ENCODE assay signal across 20 cellular contexts in genomic region chr1:239711768-239712167, GRCh38.
DNase-seq lines count a peak whose midpoint lies in the region; ATAC-seq and TF ChIP-seq lines count a peak whose summit lies in the region.
"Had no signal": no experiment of that assay in that cellular context is flagged by ENCODE, and none has a peak within 500 bp of the region (broad histone marks: within the 10 kb centered on the region; RNA-seq: fewer than 3 reads in every experiment).

No MANE protein-coding gene starts in this region.

- no peak overlapping the region for H3K9ac ChIP-seq in endodermal cell (ENCODE audit: extremely low read depth, low read length, poor library complexity, severe bottlenecking)
- H3K9ac ChIP-seq: BLaER1 treated with 17β-estradiol and CSF1 and Interleukin-3, amounts not matched to agents 10 nM and 100 nM had no signal

- peaks cover 21% of the 10 kb centered on the region for H3K4me1 ChIP-seq in GM23338 (ENCODE audit: insufficient read depth)
- H3K4me1 ChIP-seq in endodermal cell (ENCODE audit: control insufficient read depth, insufficient read depth, low read length): no peaks in the 10 kb centered on the region
- H3K4me1 ChIP-seq: SJSA1 had no signal

- peak; percentile 71 for ATAC-seq in GM23338
- ATAC-seq in naive thymus-derived CD8-positive, alpha-beta T cell: no peak
- ATAC-seq: Right ventricle myocardium inferior had no signal

- intact Hi-C loops in activated CD4-positive, alpha-beta memory T cell treated with anti-CD3 and anti-CD28 coated beads for 36 hours (cut with micrococcal nuclease): loop anchor here (10.0 kb wide), 1 partner anchor 127 kb away; no protein-coding TSS in a partner anchor
- intact Hi-C loops in Calu3 (cut with micrococcal nuclease; ENCODE audit: unreplicated experiment): no loop called here

- BruUV-seq in Calu3 (replicated peaks; lab: Mats Ljungman, UMichigan): no TSS peak

- H3K9me3 ChIP-seq in endodermal cell (ENCODE audit: control insufficient read depth, low read length) (no peaks in the 10 kb centered on the region), MG63 (no peaks in the 10 kb centered on the region)
- H3K9me3 ChIP-seq: BLaER1 treated with 17β-estradiol and CSF1 and Interleukin-3, amounts not matched to agents 10 nM and 100 nM; SJSA1 had no signal

- no peak for DNase-seq in activated CD4-positive, alpha-beta memory T cell treated with anti-CD3 and anti-CD28 coated beads for 36 hours
- DNase-seq in activated CD4-positive, alpha-beta memory T cell treated with anti-CD3 and anti-CD28 coated beads, Interleukin-2, amount 10 ng/mL, durations not matched to agents 7 days and 5 days: no peak
- DNase-seq in GM23338 (ENCODE audit: low spot score): peak; percentile 63
- DNase-seq in endodermal cell: peak; percentile 57
- DNase-seq in naive thymus-derived CD8-positive, alpha-beta T cell: no peak
- DNase-seq in Calu3: no peak
- DNase-seq in DMS79 treated with DMSO at 0.1 percent for 48 hours (lab: John Stamatoyannopoulos, UW): no peak
- no peak for DNase-seq in MG63
- DNase-seq: 8988T; CD8-positive, alpha-beta memory T cell; DMS53; EL; KBM-7; NCI-H1092 treated with DMSO at 0.1 percent for 48 hours; NCI-H146; NCI-H2029 treated with DMSO at 0.1 percent for 48 hours; NCI-H524 treated with DMSO at 0.1 percent for 48 hours had no signal

- CTCF ChIA-PET in activated CD4-positive, alpha-beta memory T cell treated with anti-CD3 and anti-CD28 coated beads for 36 hours (lab: Charles Lee): no interaction called here
- CTCF ChIA-PET in activated CD4-positive, alpha-beta memory T cell treated with anti-CD3 and anti-CD28 coated beads, Interleukin-2, amount 10 ng/mL, durations not matched to agents 7 days and 5 days (lab: Charles Lee): no interaction called here
- CTCF ChIA-PET in Calu3 (lab: Charles Lee): no interaction called here

- H3F3A ChIP-seq in GM23338 (replicated peaks; ENCODE audit: low read depth): no peaks in the 10 kb centered on the region

- H3K4me3 Mint-ChIP-seq in activated CD4-positive, alpha-beta memory T cell treated with anti-CD3 and anti-CD28 coated beads for 36 hours: no peak overlapping the region
- no peak overlapping the region for H3K4me3 Mint-ChIP-seq in activated CD4-positive, alpha-beta memory T cell treated with anti-CD3 and anti-CD28 coated beads, Interleukin-2, amount 10 ng/mL, durations not matched to agents 7 days and 5 days
- H3K4me3 Mint-ChIP-seq in GM23338 (no peak overlapping the region), endodermal cell (no peak overlapping the region), Calu3 (ENCODE audit: low read depth, unreplicated experiment) (no peak overlapping the region)
- no peak overlapping the region for H3K4me3 Mint-ChIP-seq in naive thymus-derived CD8-positive, alpha-beta T cell
- H3K4me3 Mint-ChIP-seq: CD8-positive, alpha-beta memory T cell had no signal

- peaks cover 22% of the 10 kb centered on the region for H3K4me1 Mint-ChIP-seq in activated CD4-positive, alpha-beta memory T cell treated with anti-CD3 and anti-CD28 coated beads for 36 hours (ENCODE audit: low read depth)
- H3K4me1 Mint-ChIP-seq in activated CD4-positive, alpha-beta memory T cell treated with anti-CD3 and anti-CD28 coated beads, Interleukin-2, amount 10 ng/mL, durations not matched to agents 7 days and 5 days: peaks cover 26% of the 10 kb centered on the region
- peaks cover 28% of the 10 kb centered on the region for H3K4me1 Mint-ChIP-seq in GM23338
- H3K4me1 Mint-ChIP-seq in endodermal cell: no peaks in the 10 kb centered on the region
- peaks cover 5 to 23% (median 12%) of the 10 kb centered on the region in 4 donors for H3K4me1 Mint-ChIP-seq in naive thymus-derived CD8-positive, alpha-beta T cell
- H3K4me1 Mint-ChIP-seq in Calu3 (ENCODE audit: low read depth, unreplicated experiment): no peaks in the 10 kb centered on the region

- peaks cover 21% of the 10 kb centered on the region for H3K36me3 Mint-ChIP-seq in activated CD4-positive, alpha-beta memory T cell treated with anti-CD3 and anti-CD28 coated beads for 36 hours
- H3K36me3 Mint-ChIP-seq in activated CD4-positive, alpha-beta memory T cell treated with anti-CD3 and anti-CD28 coated beads, Interleukin-2, amount 10 ng/mL, durations not matched to agents 7 days and 5 days (ENCODE audit: low read depth): peaks cover 37% of the 10 kb centered on the region
- H3K36me3 Mint-ChIP-seq in GM23338 (ENCODE audit: low read depth): no peaks in the 10 kb centered on the region
- H3K36me3 Mint-ChIP-seq in endodermal cell (ENCODE audit: low read depth): no peaks in the 10 kb centered on the region
- peaks cover 19 to 36% (median 35%) of the 10 kb centered on the region in 3 donors for H3K36me3 Mint-ChIP-seq in naive thymus-derived CD8-positive, alpha-beta T cell
- no peaks in the 10 kb centered on the region for H3K36me3 Mint-ChIP-seq in Calu3 (ENCODE audit: insufficient read depth, unreplicated experiment)

- no peaks in the 10 kb centered on the region for H3K79me2 ChIP-seq in GM23338 (replicated peaks; ENCODE audit: insufficient read depth)

- peak overlapping the region; percentile 2 for H3K4me2 ChIP-seq in GM23338
- H3K4me2 ChIP-seq: BLaER1 treated with 17β-estradiol and CSF1 and Interleukin-3, amounts not matched to agents 10 nM and 100 nM had no signal

- TF ChIP-seq CTCF in GM23338 (conservative IDR thresholded peaks at IDR 0.05; ENCODE audit: low read depth in 2 of 2): no peak
- no peak for TF ChIP-seq CTCF in endodermal cell (conservative IDR thresholded peaks at IDR 0.05)
- TF ChIP-seq CTCF in Calu3 (IDR thresholded peaks at IDR 0.05; ENCODE audit: unreplicated experiment): no peak

- H3K4me3 ChIP-seq in GM23338 (no peak overlapping the region), endodermal cell (ENCODE audit: low read length) (no peak overlapping the region), MG63 (no peak overlapping the region)
- H3K4me3 ChIP-seq: BLaER1 treated with 17β-estradiol and CSF1 and Interleukin-3, amounts not matched to agents 10 nM and 100 nM; SJSA1 had no signal

- H3K27ac ChIP-seq in GM23338 (ENCODE audit: low read depth) (no peak overlapping the region), endodermal cell (ENCODE audit: low read depth, low read length) (no peak overlapping the region)
- H3K27ac ChIP-seq: BLaER1 treated with 17β-estradiol and CSF1 and Interleukin-3, amounts not matched to agents 10 nM and 100 nM; SJSA1 had no signal

- WGBS in endodermal cell (ENCODE audit: insufficient coverage in 1 of 2, insufficient read length in 1 of 2), 2 experiments: 93% methylated on average over 1 of the region's 1 CpG; no CpG with 5 or more reads in 1 of the 2 experiments

- no peaks in the 10 kb centered on the region for H3K9me3 Mint-ChIP-seq in activated CD4-positive, alpha-beta memory T cell treated with anti-CD3 and anti-CD28 coated beads for 36 hours
- H3K9me3 Mint-ChIP-seq in activated CD4-positive, alpha-beta memory T cell treated with anti-CD3 and anti-CD28 coated beads, Interleukin-2, amount 10 ng/mL, durations not matched to agents 7 days and 5 days: no peaks in the 10 kb centered on the region
- H3K9me3 Mint-ChIP-seq in GM23338 (no peaks in the 10 kb centered on the region), endodermal cell (no peaks in the 10 kb centered on the region), Calu3 (ENCODE audit: low read depth, unreplicated experiment) (no peaks in the 10 kb centered on the region)
- peaks cover 0 to 15% (median 0%) of the 10 kb centered on the region in 9 donors for H3K9me3 Mint-ChIP-seq in naive thymus-derived CD8-positive, alpha-beta T cell

- peak overlapping the region; percentile 21 for H3K27ac Mint-ChIP-seq in activated CD4-positive, alpha-beta memory T cell treated with anti-CD3 and anti-CD28 coated beads for 36 hours
- H3K27ac Mint-ChIP-seq in activated CD4-positive, alpha-beta memory T cell treated with anti-CD3 and anti-CD28 coated beads, Interleukin-2, amount 10 ng/mL, durations not matched to agents 7 days and 5 days: no peak overlapping the region
- H3K27ac Mint-ChIP-seq in GM23338: peak overlapping the region; percentile 9; the same call in 1 of the 2 replicates
- no peak overlapping the region for H3K27ac Mint-ChIP-seq in endodermal cell
- peak overlapping the region in 9 of 10 donors; percentile 23 to 88 (median 47) for H3K27ac Mint-ChIP-seq in naive thymus-derived CD8-positive, alpha-beta T cell
- no peak overlapping the region for H3K27ac Mint-ChIP-seq in Calu3 (ENCODE audit: unreplicated experiment)

- no peaks in the 10 kb centered on the region for H3K27me3 Mint-ChIP-seq in activated CD4-positive, alpha-beta memory T cell treated with anti-CD3 and anti-CD28 coated beads for 36 hours
- H3K27me3 Mint-ChIP-seq in activated CD4-positive, alpha-beta memory T cell treated with anti-CD3 and anti-CD28 coated beads, Interleukin-2, amount 10 ng/mL, durations not matched to agents 7 days and 5 days: no peaks in the 10 kb centered on the region
- H3K27me3 Mint-ChIP-seq in GM23338 (ENCODE audit: insufficient read depth, low read depth, poor library complexity): peaks cover 1% of the 10 kb centered on the region
- H3K27me3 Mint-ChIP-seq in endodermal cell (ENCODE audit: insufficient read depth): no peaks in the 10 kb centered on the region
- H3K27me3 Mint-ChIP-seq in naive thymus-derived CD8-positive, alpha-beta T cell: no peaks in the 10 kb centered on the region
- H3K27me3 Mint-ChIP-seq in Calu3 (ENCODE audit: unreplicated experiment): no peaks in the 10 kb centered on the region
- H3K27me3 Mint-ChIP-seq: CD8-positive, alpha-beta memory T cell had no signal

- POLR2A ChIA-PET in activated CD4-positive, alpha-beta memory T cell treated with anti-CD3 and anti-CD28 coated beads for 36 hours (lab: Charles Lee): no interaction called here
- POLR2A ChIA-PET in activated CD4-positive, alpha-beta memory T cell treated with anti-CD3 and anti-CD28 coated beads, Interleukin-2, amount 10 ng/mL, durations not matched to agents 7 days and 5 days (lab: Charles Lee): interaction anchor here (0.9 kb wide), 1 partner anchor 8 kb away, joined by 3 read pairs; no protein-coding TSS in a partner anchor
- POLR2A ChIA-PET in naive thymus-derived CD8-positive, alpha-beta T cell (lab: Charles Lee): no interaction called here

- 0 out of 2 replicates have a peak, but pooled peaks cover 5% of the 10 kb centered on the region for H3K9me2 ChIP-seq in GM23338 (ENCODE audit: insufficient read depth)

- H3K36me3 ChIP-seq in GM23338 (ENCODE audit: insufficient read depth): no peaks in the 10 kb centered on the region
- no peaks in the 10 kb centered on the region for H3K36me3 ChIP-seq in endodermal cell (ENCODE audit: control insufficient read depth, insufficient read depth, low read length)
- no peaks in the 10 kb centered on the region for H3K36me3 ChIP-seq in MG63
- H3K36me3 ChIP-seq: BLaER1 treated with 17β-estradiol and CSF1 and Interleukin-3, amounts not matched to agents 10 nM and 100 nM; SJSA1 had no signal

- H3K27me3 ChIP-seq in GM23338 (ENCODE audit: insufficient read depth): no peaks in the 10 kb centered on the region
- no peaks in the 10 kb centered on the region for H3K27me3 ChIP-seq in endodermal cell (ENCODE audit: control insufficient read depth, insufficient read depth, low read length, poor library complexity, severe bottlenecking)
- peaks cover 3% of the 10 kb centered on the region for H3K27me3 ChIP-seq in MG63
- H3K27me3 ChIP-seq: BLaER1 treated with 17β-estradiol and CSF1 and Interleukin-3, amounts not matched to agents 10 nM and 100 nM; SJSA1 had no signal

- H4K20me1 ChIP-seq in GM23338 (replicated peaks; ENCODE audit: insufficient read depth): no peaks in the 10 kb centered on the region
- H4K20me1 ChIP-seq: BLaER1 treated with 17β-estradiol and CSF1 and Interleukin-3, amounts not matched to agents 10 nM and 100 nM had no signal

- H2AFZ ChIP-seq in GM23338: no peak overlapping the region

Comparison
In these comparisons a context has a peak if more than half of its experiments do, and no peak if none do; other contexts are left out.
1. H3K27ac Mint-ChIP-seq: peak in activated CD4-positive, alpha-beta memory T cell treated with anti-CD3 and anti-CD28 coated beads for 36 hours (single experiment), GM23338 (single experiment) and naive thymus-derived CD8-positive, alpha-beta T cell (9 of 10); none in activated CD4-positive, alpha-beta memory T cell treated with anti-CD3 and anti-CD28 coated beads, Interleukin-2, amount 10 ng/mL, durations not matched to agents 7 days and 5 days (single experiment), endodermal cell (single experiment) and Calu3 (single experiment).
2. DNase-seq: peak in GM23338 (single experiment) and endodermal cell (single experiment); none in activated CD4-positive, alpha-beta memory T cell treated with anti-CD3 and anti-CD28 coated beads for 36 hours (single experiment), activated CD4-positive, alpha-beta memory T cell treated with anti-CD3 and anti-CD28 coated beads, Interleukin-2, amount 10 ng/mL, durations not matched to agents 7 days and 5 days (single experiment), naive thymus-derived CD8-positive, alpha-beta T cell (0 of 10), Calu3 (single experiment), DMS79 treated with DMSO at 0.1 percent for 48 hours (single experiment) and MG63 (single experiment).